In the genomic region with DNA sequence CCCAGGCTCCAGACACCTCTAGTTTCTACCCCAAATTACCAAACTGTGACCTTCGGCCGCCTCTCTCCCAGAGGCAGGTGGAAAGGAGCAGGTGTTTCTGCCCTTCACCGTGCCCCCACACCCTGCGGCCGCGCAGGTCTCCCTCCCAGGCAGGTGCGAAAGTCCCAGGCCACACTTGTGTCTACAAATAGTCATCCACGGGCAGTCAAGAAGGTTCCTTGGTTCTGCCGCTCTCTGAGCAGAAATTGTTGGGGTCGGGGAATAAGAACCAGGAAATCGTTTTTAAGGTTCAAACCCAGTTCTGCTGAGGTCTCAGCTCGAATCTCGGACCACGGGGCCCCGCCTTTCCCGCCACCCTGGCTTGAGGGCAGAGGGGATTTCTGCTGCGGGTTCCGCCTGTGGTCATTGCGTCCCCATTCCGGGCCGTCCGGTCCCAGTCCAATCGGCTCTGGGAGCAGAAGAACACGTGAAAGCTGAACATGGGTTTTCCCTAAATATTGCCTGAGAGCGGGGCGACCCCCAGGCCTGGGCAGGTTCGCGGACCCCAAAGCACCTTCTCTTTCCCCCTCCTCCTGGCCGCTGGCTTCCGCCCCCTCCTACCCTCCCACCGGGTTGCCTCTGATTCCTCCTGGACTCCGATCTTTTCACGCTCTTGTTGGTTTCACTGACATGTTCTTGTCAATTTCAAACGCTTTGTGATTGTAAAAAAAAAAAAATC, we compare ENCODE assay signal across 8 cellular contexts.
DNase-seq lines count a peak whose midpoint lies in the region; ATAC-seq and TF ChIP-seq lines count a peak whose summit lies in the region.

No MANE protein-coding gene starts in this region.

- peaks cover 63% of the 10 kb centered on the region for H3K27me3 Mint-ChIP-seq in activated T-cell treated with anti-CD3 and anti-CD28 coated beads, Interleukin-2, amount 50 U/mL, for 24 hours

- peak overlapping the region; percentile 79 for H3K27ac Mint-ChIP-seq in activated T-cell treated with anti-CD3 and anti-CD28 coated beads, Interleukin-2, amount 50 U/mL, for 24 hours

- ATAC-seq in HG02938 (IDR thresholded peaks at IDR 0.05; ENCODE audit: unreplicated experiment), result peak; percentile 10
- no peak for ATAC-seq in GM18873 (IDR thresholded peaks at IDR 0.05; ENCODE audit: low FRiP score, unreplicated experiment)

- no peak overlapping the region for H3K9ac ChIP-seq in parathyroid adenoma

- H3K9me3 ChIP-seq in parathyroid adenoma (ENCODE audit: control insufficient read depth, low read length), result no peaks in the 10 kb centered on the region

- H3K4me3 Mint-ChIP-seq in activated T-cell treated with anti-CD3 and anti-CD28 coated beads, Interleukin-2, amount 50 U/mL, for 24 hours, result peak overlapping the region; percentile 89

- H3K36me3 ChIP-seq in parathyroid adenoma (ENCODE audit: control insufficient read depth, insufficient read depth, low read length), result no peaks in the 10 kb centered on the region

- peaks cover 15% of the 10 kb centered on the region for H3K36me3 Mint-ChIP-seq in activated T-cell treated with anti-CD3 and anti-CD28 coated beads, Interleukin-2, amount 50 U/mL, for 24 hours (ENCODE audit: low read depth)

- no peaks in the 10 kb centered on the region for H3K27me3 ChIP-seq in parathyroid adenoma (ENCODE audit: control insufficient read depth, insufficient read depth, low read length)

- no peak for TF ChIP-seq CTCF in parathyroid adenoma (IDR thresholded peaks at IDR 0.05)

- peak overlapping the region; percentile 87 for H3K27ac ChIP-seq in parathyroid adenoma

- peak overlapping the region; percentile 92 for H3K4me3 ChIP-seq in parathyroid adenoma (ENCODE audit: low read depth, low read length)

- peak overlapping the region; percentile 82 for H2AFZ ChIP-seq in parathyroid adenoma

- H3K9me3 Mint-ChIP-seq in activated T-cell treated with anti-CD3 and anti-CD28 coated beads, Interleukin-2, amount 50 U/mL, for 24 hours, result no peaks in the 10 kb centered on the region

- peaks cover 3% of the 10 kb centered on the region for H3K4me1 ChIP-seq in parathyroid adenoma

- peaks cover 56% of the 10 kb centered on the region for H3K4me1 Mint-ChIP-seq in activated T-cell treated with anti-CD3 and anti-CD28 coated beads, Interleukin-2, amount 50 U/mL, for 24 hours (ENCODE audit: low read depth)

- DNase-seq in DMS53 treated with DMSO at 0.1 percent for 48 hours (lab: John Stamatoyannopoulos, UW; ENCODE audit: unreplicated experiment) (peak; percentile 71), germinal center (ENCODE audit: low spot score) (peak; percentile 16), AML-193 (lab: John Stamatoyannopoulos, UW) (no peak), AG08396 (ENCODE audit: low spot score) (no peak)
- peak; percentile 53 for DNase-seq in activated T-cell treated with anti-CD3 and anti-CD28 coated beads, Interleukin-2, amount 50 U/mL, for 24 hours

- peak overlapping the region; percentile 77 for H3K4me2 ChIP-seq in parathyroid adenoma (ENCODE audit: low read length)

- H3K79me2 ChIP-seq in parathyroid adenoma, result no peaks in the 10 kb centered on the region

Comparison
In these comparisons a context has a peak if more than half of its experiments do, and no peak if none do; other contexts are left out.
1. DNase-seq: peak in DMS53 treated with DMSO at 0.1 percent for 48 hours (single experiment), activated T-cell treated with anti-CD3 and anti-CD28 coated beads, Interleukin-2, amount 50 U/mL, for 24 hours (single experiment) and germinal center (single experiment); none in AML-193 (0 of 2) and AG08396 (single experiment).